ENCODE assay signal across 1 cellular context in genomic region chr22:20748820-20749428, GRCh38.
TF ChIP-seq lines count a peak whose summit lies in the region.

No MANE protein-coding gene starts in this region.

TF ChIP-seq in GM12878, 131 proteins besides CTCF, POLR2A, EP300 and RAD21 (continued from another document):
- TF ChIP-seq CUX1 (IDR thresholded peaks at IDR 0.05; ENCODE audit: insufficient replicate concordance, low read depth, low read length) (peak; percentile 60), TBL1XR1 (IDR thresholded peaks at IDR 0.05; ENCODE audit: low read depth, low read length) (peak; percentile 65; the same call in 1 of the 2 replicates), NR2F1 (conservative IDR thresholded peaks at IDR 0.05) (peak; percentile 85)
